Comparison of ENCODE assay signal across 8 cellular contexts in the genomic region with DNA sequence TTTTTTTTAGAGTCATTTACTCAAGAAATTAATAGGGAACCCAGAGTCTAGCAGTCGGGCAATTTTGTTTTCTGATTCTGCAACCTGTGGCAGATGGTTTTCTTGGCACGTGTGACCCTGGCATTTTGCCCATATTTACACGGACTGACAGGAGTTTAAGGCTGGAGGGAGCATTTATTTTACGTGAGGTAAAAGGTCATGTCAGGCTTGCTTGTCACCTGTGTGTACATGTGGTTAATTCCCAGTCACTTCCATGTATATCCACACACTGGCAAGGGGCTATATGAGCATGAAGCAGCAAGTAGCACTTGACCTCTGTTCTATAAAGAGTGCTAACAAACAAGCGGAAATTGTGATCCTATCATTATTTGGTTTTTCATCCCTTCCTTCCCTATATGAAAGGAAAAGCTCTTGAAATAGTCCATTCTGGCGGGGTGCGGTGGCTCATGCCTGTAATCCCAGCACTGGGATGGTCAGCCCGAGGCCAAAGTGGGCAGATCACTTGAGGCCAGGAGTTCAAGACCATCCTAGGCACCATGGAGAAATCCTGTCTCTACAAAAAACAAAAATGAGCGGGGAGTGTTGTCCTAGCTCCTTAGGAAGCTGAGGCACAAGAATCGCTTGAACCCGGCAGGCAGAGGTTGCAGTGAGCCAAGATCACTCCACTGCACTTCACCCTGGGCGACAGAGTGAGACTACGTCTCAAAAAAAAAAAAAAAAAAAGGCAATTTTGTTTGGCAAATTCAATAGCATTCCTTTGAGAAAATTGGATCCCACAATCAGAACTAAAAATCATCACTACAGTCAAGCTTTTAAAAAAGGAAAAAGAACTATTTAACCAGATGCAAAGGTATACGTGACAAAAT. TPM values are rescaled to one million over a fixed set of nuclear protein-coding genes. Genes with fewer than 3 reads are reported as not detected.
DNase-seq lines count a peak whose midpoint lies in the region; ATAC-seq and TF ChIP-seq lines count a peak whose summit lies in the region.

No MANE protein-coding gene starts in this region.

- H3K27me3 ChIP-seq in liver (ENCODE audit: control insufficient read depth in 4 of 4, insufficient read depth in 4 of 4, low read length in 3 of 4) (no peaks in the 10 kb centered on the region), upper lobe of right lung (no peaks in the 10 kb centered on the region)

- POLR2A ChIA-PET in GM10248 (lab: Yijun Ruan, JAX) = interaction anchor here (0.6 to 0.7 kb wide), 3 partner anchors 11 to 252 kb away, joined by 3 to 5 read pairs (median 4); a partner anchor contains a TSS

- H3K9ac ChIP-seq in liver (ENCODE audit: low read depth in 1 of 2, low read length in 2 of 2) = peak overlapping the region; percentile 37 to 78

- H3K4me1 ChIP-seq in liver (ENCODE audit: control insufficient read depth in 4 of 4, insufficient read depth in 4 of 4, low read length in 3 of 4) = peaks cover 7 to 42% (median 34%) of the 10 kb centered on the region in 4 donors
- peaks cover 39% of the 10 kb centered on the region for H3K4me1 ChIP-seq in upper lobe of right lung

- intact Hi-C loops in upper lobe of right lung (cut with DNase I) = no loop called here

- WGBS in liver = 16% methylated on average over 14 of the region's 14 CpGs

- CTCF ChIA-PET in GM10248 (lab: Yijun Ruan, JAX) = interaction anchor here (0.9 to 1.4 kb wide), 3 partner anchors 13 to 21 kb away, joined by 3 read pairs; no protein-coding TSS in a partner anchor

- TF ChIP-seq CTCF in liver (IDR thresholded peaks at IDR 0.05; ENCODE audit: low read depth, low read length, missing input control) (no peak), upper lobe of right lung (IDR thresholded peaks at IDR 0.05) (no peak), GM10248 (IDR thresholded peaks at IDR 0.05; ENCODE audit: control extremely low read depth, extremely low read depth, low read depth, missing control alignments) (no peak)

- H3K27ac ChIP-seq in liver (ENCODE audit: low read depth in 1 of 2, low read length in 2 of 2) (peak overlapping the region; percentile 89 to 98), upper lobe of right lung (peak overlapping the region; percentile 94)

- H3K36me3 ChIP-seq in liver (ENCODE audit: control insufficient read depth in 4 of 4, insufficient read depth in 3 of 4, low read depth in 1 of 4, low read length in 3 of 4) = no peaks in the 10 kb centered on the region
- no peaks in the 10 kb centered on the region for H3K36me3 ChIP-seq in upper lobe of right lung

- H3K9me3 Mint-ChIP-seq in activated naive CD4-positive, alpha-beta T cell treated with anti-CD3 and anti-CD28 coated beads, Interleukin-2, amount 50 U/mL, for 72 hours = no peaks in the 10 kb centered on the region

- no peak for ATAC-seq in activated naive CD4-positive, alpha-beta T cell treated with anti-CD3 and anti-CD28 coated beads, Interleukin-2, amount 50 U/mL, for 72 hours
- no peak for ATAC-seq in upper lobe of right lung
- no peak for ATAC-seq in HG03439 (IDR thresholded peaks at IDR 0.05; ENCODE audit: unreplicated experiment)

- H3K4me3 ChIP-seq in liver (ENCODE audit: low read depth in 1 of 3, low read length in 3 of 3) (peak overlapping the region; percentile 74 to 100 (median 84)), upper lobe of right lung (peak overlapping the region; percentile 97)

- peak; percentile 45 to 62 for TF ChIP-seq RAD21 in liver (IDR thresholded peaks at IDR 0.05)

- H3K9me3 ChIP-seq in liver (ENCODE audit: control insufficient read depth in 4 of 4, low read length in 3 of 4) (no peaks in the 10 kb centered on the region), upper lobe of right lung (no peaks in the 10 kb centered on the region)

- H3K27ac Mint-ChIP-seq in activated naive CD4-positive, alpha-beta T cell treated with anti-CD3 and anti-CD28 coated beads, Interleukin-2, amount 50 U/mL, for 72 hours = peak overlapping the region; percentile 53 to 71

- DNase-seq in DMS53 treated with DMSO at 0.1 percent for 48 hours (lab: John Stamatoyannopoulos, UW; ENCODE audit: unreplicated experiment) (peak; percentile 99), NCI-H1417 treated with DMSO at 0.1 percent for 48 hours (lab: John Stamatoyannopoulos, UW) (peak; percentile 82), upper lobe of right lung (no peak), AG08396 (ENCODE audit: low spot score) (no peak), GM10248 (ENCODE audit: extremely low spot score) (no peak)
- no peak for DNase-seq in activated naive CD4-positive, alpha-beta T cell treated with anti-CD3 and anti-CD28 coated beads, Interleukin-2, amount 50 U/mL, for 72 hours (ENCODE audit: low spot score in 2 of 2)

- peaks cover 0 to 10% of the 10 kb centered on the region in 2 donors for H3K36me3 Mint-ChIP-seq in activated naive CD4-positive, alpha-beta T cell treated with anti-CD3 and anti-CD28 coated beads, Interleukin-2, amount 50 U/mL, for 72 hours

TF ChIP-seq in liver, 16 proteins besides CTCF, POLR2A, EP300 and RAD21 (continues in another document):
- TF ChIP-seq EGR1 (IDR thresholded peaks at IDR 0.05; ENCODE audit: low read depth in 2 of 2) (no peak), HNF4A (conservative IDR thresholded peaks at IDR 0.05) (peak; percentile 64 to 79), YY1 (IDR thresholded peaks at IDR 0.05) (no peak), SP1 (IDR thresholded peaks at IDR 0.05) (peak; percentile 64), FOXA2 (IDR thresholded peaks at IDR 0.05) (peak; percentile 86), TAF1 (conservative IDR thresholded peaks at IDR 0.05) (no peak), JUND (IDR thresholded peaks at IDR 0.05) (peak in 1 of 2 donors; percentile 54), NR2F2 (IDR thresholded peaks at IDR 0.05) (no peak), GABPA (IDR thresholded peaks at IDR 0.05 in 1 of 2, conservative IDR thresholded peaks at IDR 0.05 in 1 of 2) (peak in 1 of 2 donors; percentile 48), FOXA1 (IDR thresholded peaks at IDR 0.05) (peak; percentile 60), RXRA (IDR thresholded peaks at IDR 0.05) (peak; percentile 95 to 97)
- TF ChIP-seq, protein P1, sequence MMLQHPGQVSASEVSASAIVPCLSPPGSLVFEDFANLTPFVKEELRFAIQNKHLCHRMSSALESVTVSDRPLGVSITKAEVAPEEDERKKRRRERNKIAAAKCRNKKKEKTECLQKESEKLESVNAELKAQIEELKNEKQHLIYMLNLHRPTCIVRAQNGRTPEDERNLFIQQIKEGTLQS (IDR thresholded peaks at IDR 0.05) = peak; percentile 61
- TF ChIP-seq, protein P2, sequence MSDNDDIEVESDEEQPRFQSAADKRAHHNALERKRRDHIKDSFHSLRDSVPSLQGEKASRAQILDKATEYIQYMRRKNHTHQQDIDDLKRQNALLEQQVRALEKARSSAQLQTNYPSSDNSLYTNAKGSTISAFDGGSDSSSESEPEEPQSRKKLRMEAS (IDR thresholded peaks at IDR 0.05) = peak; percentile 90
- TF ChIP-seq, protein P3, sequence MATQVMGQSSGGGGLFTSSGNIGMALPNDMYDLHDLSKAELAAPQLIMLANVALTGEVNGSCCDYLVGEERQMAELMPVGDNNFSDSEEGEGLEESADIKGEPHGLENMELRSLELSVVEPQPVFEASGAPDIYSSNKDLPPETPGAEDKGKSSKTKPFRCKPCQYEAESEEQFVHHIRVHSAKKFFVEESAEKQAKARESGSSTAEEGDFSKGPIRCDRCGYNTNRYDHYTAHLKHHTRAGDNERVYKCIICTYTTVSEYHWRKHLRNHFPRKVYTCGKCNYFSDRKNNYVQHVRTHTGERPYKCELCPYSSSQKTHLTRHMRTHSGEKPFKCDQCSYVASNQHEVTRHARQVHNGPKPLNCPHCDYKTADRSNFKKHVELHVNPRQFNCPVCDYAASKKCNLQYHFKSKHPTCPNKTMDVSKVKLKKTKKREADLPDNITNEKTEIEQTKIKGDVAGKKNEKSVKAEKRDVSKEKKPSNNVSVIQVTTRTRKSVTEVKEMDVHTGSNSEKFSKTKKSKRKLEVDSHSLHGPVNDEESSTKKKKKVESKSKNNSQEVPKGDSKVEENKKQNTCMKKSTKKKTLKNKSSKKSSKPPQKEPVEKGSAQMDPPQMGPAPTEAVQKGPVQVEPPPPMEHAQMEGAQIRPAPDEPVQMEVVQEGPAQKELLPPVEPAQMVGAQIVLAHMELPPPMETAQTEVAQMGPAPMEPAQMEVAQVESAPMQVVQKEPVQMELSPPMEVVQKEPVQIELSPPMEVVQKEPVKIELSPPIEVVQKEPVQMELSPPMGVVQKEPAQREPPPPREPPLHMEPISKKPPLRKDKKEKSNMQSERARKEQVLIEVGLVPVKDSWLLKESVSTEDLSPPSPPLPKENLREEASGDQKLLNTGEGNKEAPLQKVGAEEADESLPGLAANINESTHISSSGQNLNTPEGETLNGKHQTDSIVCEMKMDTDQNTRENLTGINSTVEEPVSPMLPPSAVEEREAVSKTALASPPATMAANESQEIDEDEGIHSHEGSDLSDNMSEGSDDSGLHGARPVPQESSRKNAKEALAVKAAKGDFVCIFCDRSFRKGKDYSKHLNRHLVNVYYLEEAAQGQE (IDR thresholded peaks at IDR 0.05) = peak; percentile 33
- TF ChIP-seq, protein P4, sequence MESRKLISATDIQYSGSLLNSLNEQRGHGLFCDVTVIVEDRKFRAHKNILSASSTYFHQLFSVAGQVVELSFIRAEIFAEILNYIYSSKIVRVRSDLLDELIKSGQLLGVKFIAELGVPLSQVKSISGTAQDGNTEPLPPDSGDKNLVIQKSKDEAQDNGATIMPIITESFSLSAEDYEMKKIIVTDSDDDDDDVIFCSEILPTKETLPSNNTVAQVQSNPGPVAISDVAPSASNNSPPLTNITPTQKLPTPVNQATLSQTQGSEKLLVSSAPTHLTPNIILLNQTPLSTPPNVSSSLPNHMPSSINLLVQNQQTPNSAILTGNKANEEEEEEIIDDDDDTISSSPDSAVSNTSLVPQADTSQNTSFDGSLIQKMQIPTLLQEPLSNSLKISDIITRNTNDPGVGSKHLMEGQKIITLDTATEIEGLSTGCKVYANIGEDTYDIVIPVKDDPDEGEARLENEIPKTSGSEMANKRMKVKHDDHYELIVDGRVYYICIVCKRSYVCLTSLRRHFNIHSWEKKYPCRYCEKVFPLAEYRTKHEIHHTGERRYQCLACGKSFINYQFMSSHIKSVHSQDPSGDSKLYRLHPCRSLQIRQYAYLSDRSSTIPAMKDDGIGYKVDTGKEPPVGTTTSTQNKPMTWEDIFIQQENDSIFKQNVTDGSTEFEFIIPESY (IDR thresholded peaks at IDR 0.05) = no peak

RNA-seq across cellular contexts. Expression of a gene that starts 2.1 kb away (rescaled TPM):
- total RNA-seq in activated naive CD4-positive, alpha-beta T cell treated with anti-CD3 and anti-CD28 coated beads, Interleukin-2, amount 50 U/mL, for 72 hours = 100 to 1,000 TPM in 1 of 2 donors, 10 to 100 TPM in 1; 54.7 to 115 TPM
- total RNA-seq in liver (10 to 100 TPM; 24.5 to 94.0 TPM), upper lobe of right lung (116 TPM)
- polyA plus RNA-seq in liver = 10 to 100 TPM; 12.0 to 12.3 TPM

RNA-seq across cellular contexts. Expression of a gene that starts 34.8 kb away (rescaled TPM):
- total RNA-seq in activated naive CD4-positive, alpha-beta T cell treated with anti-CD3 and anti-CD28 coated beads, Interleukin-2, amount 50 U/mL, for 72 hours = 100 to 1,000 TPM; 100 to 282 TPM
- 10 to 100 TPM; 26.7 to 30.9 TPM for total RNA-seq in liver
- 10 to 100 TPM; 83.8 to 97.3 TPM for polyA plus RNA-seq in liver
- 29.4 TPM for total RNA-seq in upper lobe of right lung

RNA-seq across cellular contexts. Expression of a gene that starts 47.6 kb away (rescaled TPM):
- 100 to 1,000 TPM; 711 to 815 TPM for total RNA-seq in activated naive CD4-positive, alpha-beta T cell treated with anti-CD3 and anti-CD28 coated beads, Interleukin-2, amount 50 U/mL, for 72 hours
- total RNA-seq in liver (100 to 1,000 TPM; 170 to 182 TPM), upper lobe of right lung (306 TPM)
- polyA plus RNA-seq in liver = 100 to 1,000 TPM; 202 to 310 TPM

Comparison
In these comparisons a context has a peak if more than half of its experiments do, and no peak if none do; other contexts are left out.
1. DNase-seq: peak in DMS53 treated with DMSO at 0.1 percent for 48 hours (single experiment) and NCI-H1417 treated with DMSO at 0.1 percent for 48 hours (single experiment); none in activated naive CD4-positive, alpha-beta T cell treated with anti-CD3 and anti-CD28 coated beads, Interleukin-2, amount 50 U/mL, for 72 hours (0 of 2), upper lobe of right lung (single experiment), AG08396 (single experiment) and GM10248 (single experiment).